Comparison of ENCODE assay signal across 8 cellular contexts in the genomic region with DNA sequence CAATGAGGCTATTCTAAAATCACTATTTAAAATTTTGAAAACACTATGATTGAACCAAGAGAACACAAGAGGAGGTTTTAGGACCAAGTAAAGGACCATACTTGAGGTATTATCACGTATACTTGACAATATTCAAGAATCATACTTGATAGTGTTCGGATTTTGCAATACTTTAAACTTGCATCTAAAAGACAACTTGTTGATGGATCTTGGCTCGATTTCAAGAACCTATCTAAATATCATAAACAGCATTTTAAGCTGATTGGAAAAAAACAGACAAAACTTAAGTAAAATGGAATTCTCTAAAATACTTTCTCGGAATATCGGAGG. TPM values are rescaled to one million over a fixed set of nuclear protein-coding genes. Genes with fewer than 3 reads are reported as not detected.
DNase-seq lines count a peak whose midpoint lies in the region; ATAC-seq and TF ChIP-seq lines count a peak whose summit lies in the region.

No MANE protein-coding gene starts in this region.

- no peak for DNase-seq in activated T-cell treated with anti-CD3 and anti-CD28 coated beads, Interleukin-2, amount 50 U/mL, for 4 hours
- no peak for DNase-seq in activated T-cell treated with anti-CD3 and anti-CD28 coated beads for 4 hours
- no peak for DNase-seq in ascending aorta (ENCODE audit: low spot score in 2 of 2)
- no peak for DNase-seq in left lung
- DNase-seq in thyroid gland, result no peak
- no peak for DNase-seq in GM10266 (ENCODE audit: extremely low spot score)
- no peak for DNase-seq in GM10248 (ENCODE audit: extremely low spot score)

- no peaks in the 10 kb centered on the region for H3K9me3 Mint-ChIP-seq in activated T-cell treated with anti-CD3 and anti-CD28 coated beads, Interleukin-2, amount 50 U/mL, for 4 hours

- H3K36me3 Mint-ChIP-seq in activated T-cell treated with anti-CD3 and anti-CD28 coated beads, Interleukin-2, amount 50 U/mL, for 4 hours (ENCODE audit: insufficient read depth), result peaks cover 44% of the 10 kb centered on the region

- H3K4me3 ChIP-seq in ascending aorta, result peak overlapping the region; percentile 79 to 97
- peak overlapping the region; percentile 65 to 77 for H3K4me3 ChIP-seq in left lung
- peak overlapping the region; percentile 53 to 76 (median 73) for H3K4me3 ChIP-seq in thyroid gland (replicated peaks in 1 of 3)

- TF ChIP-seq POLR2A in thyroid gland (IDR thresholded peaks at IDR 0.05), result no peak

- CTCF ChIA-PET in GM10248 (lab: Yijun Ruan, JAX), result no interaction called here

- ATAC-seq in activated T-cell treated with anti-CD3 and anti-CD28 coated beads, Interleukin-2, amount 50 U/mL, for 4 hours, result no peak
- no peak for ATAC-seq in left lung
- ATAC-seq in HG03025 (IDR thresholded peaks at IDR 0.05; ENCODE audit: low FRiP score, unreplicated experiment), result no peak

- H3K27ac ChIP-seq in ascending aorta (peak overlapping the region; percentile 95 to 99), left lung (peak overlapping the region; percentile 98), thyroid gland (peak overlapping the region in 2 of 3 donors; percentile 96 to 97)

- H3K36me3 ChIP-seq in ascending aorta, result no peaks in the 10 kb centered on the region
- peaks cover 0 to 10% of the 10 kb centered on the region in 2 donors for H3K36me3 ChIP-seq in left lung
- H3K36me3 ChIP-seq in thyroid gland, result no peaks in the 10 kb centered on the region

- H3K9me3 ChIP-seq in ascending aorta (no peaks in the 10 kb centered on the region), left lung (no peaks in the 10 kb centered on the region), thyroid gland (no peaks in the 10 kb centered on the region)

- intact Hi-C loops in ascending aorta (cut with DNase I), result loop anchor here (5.0 to 10.0 kb wide), 4 partner anchors 106 to 1461 kb away; a partner anchor contains a TSS
- intact Hi-C loops in left lung (cut with DNase I), result no loop called here
- intact Hi-C loops in thyroid gland (cut with DNase I), result loop anchor here (10.0 kb wide), 1 partner anchor 141 kb away; no protein-coding TSS in a partner anchor

- H3K27me3 Mint-ChIP-seq in activated T-cell treated with anti-CD3 and anti-CD28 coated beads, Interleukin-2, amount 50 U/mL, for 4 hours (ENCODE audit: low read depth), result no peaks in the 10 kb centered on the region

- 37 to 46% methylated on average over 5 of the region's 5 CpGs for WGBS in thyroid gland, 2 donors

- H3K4me3 Mint-ChIP-seq in activated T-cell treated with anti-CD3 and anti-CD28 coated beads, Interleukin-2, amount 50 U/mL, for 4 hours, result peak overlapping the region; percentile 88

- no peaks in the 10 kb centered on the region for H3K27me3 ChIP-seq in ascending aorta
- H3K27me3 ChIP-seq in left lung, result no peaks in the 10 kb centered on the region
- no peaks in the 10 kb centered on the region for H3K27me3 ChIP-seq in thyroid gland

- H3K4me1 Mint-ChIP-seq in activated T-cell treated with anti-CD3 and anti-CD28 coated beads, Interleukin-2, amount 50 U/mL, for 4 hours (ENCODE audit: low read depth), result peaks cover 41% of the 10 kb centered on the region

- POLR2A ChIA-PET in GM10248 (lab: Yijun Ruan, JAX), result no interaction called here

- H3K4me1 ChIP-seq in ascending aorta, result peaks cover 0 to 3% of the 10 kb centered on the region in 2 donors
- H3K4me1 ChIP-seq in left lung, result peaks cover 17 to 51% of the 10 kb centered on the region in 2 donors
- H3K4me1 ChIP-seq in thyroid gland, result peaks cover 0 to 4% of the 10 kb centered on the region in 2 donors

- TF ChIP-seq CTCF in ascending aorta (IDR thresholded peaks at IDR 0.05), result no peak
- TF ChIP-seq CTCF in left lung (IDR thresholded peaks at IDR 0.05), result no peak
- TF ChIP-seq CTCF in thyroid gland (IDR thresholded peaks at IDR 0.05), result no peak
- no peak for TF ChIP-seq CTCF in GM10266 (IDR thresholded peaks at IDR 0.05; ENCODE audit: control insufficient read depth, insufficient read depth, low read depth, missing control alignments)
- TF ChIP-seq CTCF in GM10248 (IDR thresholded peaks at IDR 0.05; ENCODE audit: control extremely low read depth, extremely low read depth, low read depth, missing control alignments), result no peak

RNA-seq across cellular contexts. Expression of a gene that starts 1.3 kb away (rescaled TPM):
- total RNA-seq in activated T-cell treated with anti-CD3 and anti-CD28 coated beads, Interleukin-2, amount 50 U/mL, for 4 hours, result 1,000 to 10,000 TPM; 1,116 to 1,426 (median 1,121) TPM
- total RNA-seq in ascending aorta (128 TPM), left lung (100 to 1,000 TPM in 1 of 2 donors, 10 to 100 TPM in 1; 98.1 to 425 TPM), thyroid gland (100 to 1,000 TPM in 2 of 4 donors, 10 to 100 TPM in 2; 60.5 to 299 (median 121) TPM)

Comparison
In these comparisons a context has a peak if more than half of its experiments do, and no peak if none do; other contexts are left out.
1. intact Hi-C loops: an anchor here in ascending aorta (5.0 to 10.0 kb wide) and thyroid gland (10.0 kb wide); none called in left lung.